In genomic region chr4:85474818-85475630, GRCh38 we compare ENCODE assay signal across 8 cellular contexts. TPM values are rescaled to one million over a fixed set of nuclear protein-coding genes. Genes with fewer than 3 reads are reported as not detected.
DNase-seq lines count a peak whose midpoint lies in the region; ATAC-seq and TF ChIP-seq lines count a peak whose summit lies in the region.

ARHGAP24 (plus strand) TSS chr4:85475150.

- H3K36me3 Mint-ChIP-seq in CD4-positive, CD25-positive, alpha-beta regulatory T cell = no peaks in the 10 kb centered on the region
- no peaks in the 10 kb centered on the region for H3K36me3 Mint-ChIP-seq in activated T-cell treated with anti-CD3 and anti-CD28 coated beads, Interleukin-2, amount 50 U/mL, for 4 hours (ENCODE audit: insufficient read depth)

- no peaks in the 10 kb centered on the region for H3K9me3 ChIP-seq in CD4-positive, CD25-positive, alpha-beta regulatory T cell (ENCODE audit: control insufficient read depth in 2 of 2, low read length in 2 of 2)
- no peaks in the 10 kb centered on the region for H3K9me3 ChIP-seq in neuron (ENCODE audit: low read length)

- H2AFZ ChIP-seq in neuron (ENCODE audit: low read depth, low read length) = peak within 1 kb of the TSS; percentile 90

- no peak within 1 kb of the TSS for H3K4me3 ChIP-seq in CD4-positive, CD25-positive, alpha-beta regulatory T cell (ENCODE audit: low read depth, low read length)
- peak within 1 kb of the TSS; percentile 63 for H3K4me3 ChIP-seq in neuron (ENCODE audit: low read length)

- H3K4me3 Mint-ChIP-seq in CD4-positive, CD25-positive, alpha-beta regulatory T cell = peak within 1 kb of the TSS in 1 of 4 donors; percentile 63
- H3K4me3 Mint-ChIP-seq in activated T-cell treated with anti-CD3 and anti-CD28 coated beads, Interleukin-2, amount 50 U/mL, for 4 hours = peak within 1 kb of the TSS; percentile 66

- peak; percentile 23 for TF ChIP-seq POLR2A in GM19193 (IDR thresholded peaks at IDR 0.05; ENCODE audit: extremely low read depth, insufficient read depth, insufficient read length)

- no peaks in the 10 kb centered on the region for H3K36me3 ChIP-seq in CD4-positive, CD25-positive, alpha-beta regulatory T cell (ENCODE audit: control insufficient read depth, insufficient read depth, low read length)
- H3K36me3 ChIP-seq in neuron (ENCODE audit: insufficient read depth, low read length) = no peaks in the 10 kb centered on the region

- no peaks in the 10 kb centered on the region for H3K27me3 ChIP-seq in CD4-positive, CD25-positive, alpha-beta regulatory T cell (ENCODE audit: control insufficient read depth, insufficient read depth, low read length)
- no peaks in the 10 kb centered on the region for H3K27me3 ChIP-seq in neuron (ENCODE audit: insufficient read depth, low read length)

- peak; percentile 54 to 59 for ATAC-seq in CD4-positive, CD25-positive, alpha-beta regulatory T cell (ENCODE audit: low read depth in 2 of 2)
- peak; percentile 91 for ATAC-seq in HG03139 (IDR thresholded peaks at IDR 0.05; ENCODE audit: unreplicated experiment)
- peak; percentile 51 to 58 for ATAC-seq in activated T-cell treated with anti-CD3 and anti-CD28 coated beads, Interleukin-2, amount 50 U/mL, for 4 hours

- H3K27ac Mint-ChIP-seq in CD4-positive, CD25-positive, alpha-beta regulatory T cell = no peak within 1 kb of the TSS

- no peaks in the 10 kb centered on the region for H3K4me1 ChIP-seq in CD4-positive, CD25-positive, alpha-beta regulatory T cell (ENCODE audit: control insufficient read depth, insufficient read depth, low read length, poor library complexity, severe bottlenecking)
- H3K4me1 ChIP-seq in neuron (ENCODE audit: insufficient read depth, low read length) = peaks cover 9% of the 10 kb centered on the region

- H3K9me3 Mint-ChIP-seq in CD4-positive, CD25-positive, alpha-beta regulatory T cell = peaks cover 0 to 3% (median 0%) of the 10 kb centered on the region in 7 donors
- no peaks in the 10 kb centered on the region for H3K9me3 Mint-ChIP-seq in activated T-cell treated with anti-CD3 and anti-CD28 coated beads, Interleukin-2, amount 50 U/mL, for 4 hours

- H3K27ac ChIP-seq in CD4-positive, CD25-positive, alpha-beta regulatory T cell (ENCODE audit: insufficient read depth, low read length, poor library complexity, severe bottlenecking) = no peak within 1 kb of the TSS

- DNase-seq in CD4-positive, CD25-positive, alpha-beta regulatory T cell = peak in 1 of 3 donors; percentile 0
- DNase-seq in NCI-H226 = peak; percentile 96
- DNase-seq in activated T-cell treated with anti-CD3 and anti-CD28 coated beads, Interleukin-2, amount 50 U/mL, for 4 hours = no peak
- DNase-seq in globus pallidus (ENCODE audit: low spot score) = peak; percentile 39
- DNase-seq in activated effector memory CD4-positive, alpha-beta T cell treated with Interleukin-2 at 50 U/mL for 16 hours = no peak

- peaks cover 4% of the 10 kb centered on the region for H3K27me3 Mint-ChIP-seq in CD4-positive, CD25-positive, alpha-beta regulatory T cell
- H3K27me3 Mint-ChIP-seq in activated T-cell treated with anti-CD3 and anti-CD28 coated beads, Interleukin-2, amount 50 U/mL, for 4 hours (ENCODE audit: low read depth) = peaks cover 18% of the 10 kb centered on the region

- H3K4me1 Mint-ChIP-seq in CD4-positive, CD25-positive, alpha-beta regulatory T cell = no peaks in the 10 kb centered on the region
- no peaks in the 10 kb centered on the region for H3K4me1 Mint-ChIP-seq in activated T-cell treated with anti-CD3 and anti-CD28 coated beads, Interleukin-2, amount 50 U/mL, for 4 hours (ENCODE audit: low read depth)

RNA-seq across cellular contexts. Expression of gene ARHGAP24, which starts in this region (rescaled TPM):
- not detected for total RNA-seq in CD4-positive, CD25-positive, alpha-beta regulatory T cell
- under 1 TPM in 3 of 4 donors, not detected in 1; 0.14 to 0.53 (median 0.35) TPM for polyA plus RNA-seq in CD4-positive, CD25-positive, alpha-beta regulatory T cell
- 1 to 10 TPM in 1 of 3 donors, under 1 TPM in 2; 0.29 to 1.5 (median 0.46) TPM for total RNA-seq in activated T-cell treated with anti-CD3 and anti-CD28 coated beads, Interleukin-2, amount 50 U/mL, for 4 hours

Comparison
In these comparisons a context has a peak if more than half of its experiments do, and no peak if none do; other contexts are left out.
1. Peak in ATAC-seq in CD4-positive, CD25-positive, alpha-beta regulatory T cell; RNA of the gene not detected or under 1 TPM.
2. DNase-seq: peak in NCI-H226 (single experiment) and globus pallidus (single experiment); none in activated T-cell treated with anti-CD3 and anti-CD28 coated beads, Interleukin-2, amount 50 U/mL, for 4 hours (single experiment) and activated effector memory CD4-positive, alpha-beta T cell treated with Interleukin-2 at 50 U/mL for 16 hours (single experiment).
3. Peak in every context shown above with its lines, with median percentiles within 50 percentile points of each other: ATAC-seq.